In genomic region chr3:13429631-13430291, GRCh38 we compare ENCODE assay signal across 16 cellular contexts. TPM values are rescaled to one million over a fixed set of nuclear protein-coding genes. Genes with fewer than 3 reads are reported as not detected.
DNase-seq lines count a peak whose midpoint lies in the region; ATAC-seq and TF ChIP-seq lines count a peak whose summit lies in the region.
"Had no signal": no experiment of that assay in that cellular context is flagged by ENCODE, and none has a peak within 500 bp of the region (broad histone marks: within the 10 kb centered on the region; RNA-seq: fewer than 3 reads in every experiment).

No MANE protein-coding gene starts in this region.

- H3K4me3 Mint-ChIP-seq in activated T-cell treated with anti-CD3 and anti-CD28 coated beads, Interleukin-2, amount 50 U/mL, for 24 hours: no peak overlapping the region
- H3K4me3 Mint-ChIP-seq in CD4-positive, alpha-beta T cell: no peak overlapping the region
- H3K4me3 Mint-ChIP-seq in T-cell: no peak overlapping the region
- peak overlapping the region in 1 of 10 donors; percentile 25 for H3K4me3 Mint-ChIP-seq in naive thymus-derived CD8-positive, alpha-beta T cell

- peak overlapping the region; percentile 35 for H3K27ac Mint-ChIP-seq in activated T-cell treated with anti-CD3 and anti-CD28 coated beads, Interleukin-2, amount 50 U/mL, for 24 hours
- H3K27ac Mint-ChIP-seq in CD4-positive, alpha-beta T cell: peak overlapping the region; percentile 86
- peak overlapping the region; percentile 87 to 88 for H3K27ac Mint-ChIP-seq in T-cell
- H3K27ac Mint-ChIP-seq in naive thymus-derived CD8-positive, alpha-beta T cell: peak overlapping the region in 6 of 10 donors; percentile 83 to 94 (median 90)

- no peak for TF ChIP-seq CTCF in CD4-positive, alpha-beta T cell (IDR thresholded peaks at IDR 0.05)

- no peak overlapping the region for H3K27ac ChIP-seq in CD4-positive, alpha-beta T cell (ENCODE audit: low read depth, low read length)
- H3K27ac ChIP-seq: SJCRH30 had no signal

- no peaks in the 10 kb centered on the region for H3K27me3 ChIP-seq in CD4-positive, alpha-beta T cell (ENCODE audit: control insufficient read depth, insufficient read depth, low read length)
- H3K27me3 ChIP-seq: SJCRH30 had no signal

- intact Hi-C loops in CD4-positive, alpha-beta T cell (cut with DNase I, micrococcal nuclease): loop anchor here in 1 of 2 experiments (2.0 to 10.0 kb wide), 2 partner anchors 15 to 745 kb away; partner anchors contain the start of genes LSM3 and XPC

- H3K9me3 Mint-ChIP-seq in activated T-cell treated with anti-CD3 and anti-CD28 coated beads, Interleukin-2, amount 50 U/mL, for 24 hours: no peaks in the 10 kb centered on the region
- H3K9me3 Mint-ChIP-seq in CD4-positive, alpha-beta T cell: no peaks in the 10 kb centered on the region
- H3K9me3 Mint-ChIP-seq in T-cell: no peaks in the 10 kb centered on the region
- no peaks in the 10 kb centered on the region for H3K9me3 Mint-ChIP-seq in naive thymus-derived CD8-positive, alpha-beta T cell

- POLR2A ChIA-PET in CD4-positive, alpha-beta T cell (lab: Charles Lee): interaction anchor here (2.1 to 4.6 kb wide), 2 partner anchors 12 to 81 kb away, joined by 15 to 62 read pairs; partner anchors contain the start of gene NUP210
- POLR2A ChIA-PET in T-cell (lab: Charles Lee): interaction anchor here (0.7 kb wide), 2 partner anchors 24 to 411 kb away, joined by 3 to 5 read pairs; no protein-coding TSS in a partner anchor
- POLR2A ChIA-PET in naive thymus-derived CD8-positive, alpha-beta T cell (lab: Charles Lee): interaction anchor here (2.3 to 4.1 kb wide), 3 partner anchors 10 to 22 kb away, joined by 15 to 41 read pairs (median 27); partner anchors contain the start of gene NUP210

- H3K27me3 Mint-ChIP-seq in activated T-cell treated with anti-CD3 and anti-CD28 coated beads, Interleukin-2, amount 50 U/mL, for 24 hours: no peaks in the 10 kb centered on the region
- H3K27me3 Mint-ChIP-seq in CD4-positive, alpha-beta T cell: no peaks in the 10 kb centered on the region
- H3K27me3 Mint-ChIP-seq in T-cell: no peaks in the 10 kb centered on the region
- no peaks in the 10 kb centered on the region for H3K27me3 Mint-ChIP-seq in naive thymus-derived CD8-positive, alpha-beta T cell

- no peaks in the 10 kb centered on the region for H3K9me3 ChIP-seq in CD4-positive, alpha-beta T cell (ENCODE audit: control insufficient read depth, low read length)
- H3K9me3 ChIP-seq: Caco-2, SJCRH30 had no signal

- no peak for ATAC-seq in CD4-positive, alpha-beta T cell (ENCODE audit: poor library complexity)
- ATAC-seq in T-cell (replicated peaks in 1 of 4): no peak
- ATAC-seq in naive thymus-derived CD8-positive, alpha-beta T cell: no peak
- ATAC-seq: HepG2 had no signal

- H3K36me3 Mint-ChIP-seq in activated T-cell treated with anti-CD3 and anti-CD28 coated beads, Interleukin-2, amount 50 U/mL, for 24 hours (ENCODE audit: low read depth): no peaks in the 10 kb centered on the region
- H3K36me3 Mint-ChIP-seq in CD4-positive, alpha-beta T cell (ENCODE audit: low read depth): no peaks in the 10 kb centered on the region
- H3K36me3 Mint-ChIP-seq in T-cell: no peaks in the 10 kb centered on the region
- H3K36me3 Mint-ChIP-seq in naive thymus-derived CD8-positive, alpha-beta T cell: no peaks in the 10 kb centered on the region

- peaks cover 34% of the 10 kb centered on the region for H3K4me1 Mint-ChIP-seq in activated T-cell treated with anti-CD3 and anti-CD28 coated beads, Interleukin-2, amount 50 U/mL, for 24 hours (ENCODE audit: low read depth)
- H3K4me1 Mint-ChIP-seq in CD4-positive, alpha-beta T cell (ENCODE audit: low read depth): peaks cover 30% of the 10 kb centered on the region
- peaks cover 34 to 41% (median 35%) of the 10 kb centered on the region in 3 donors for H3K4me1 Mint-ChIP-seq in T-cell
- H3K4me1 Mint-ChIP-seq in naive thymus-derived CD8-positive, alpha-beta T cell: peaks cover 9 to 39% (median 27%) of the 10 kb centered on the region in 4 donors

- CTCF ChIA-PET in CD4-positive, alpha-beta T cell (lab: Charles Lee): interaction anchor here (2.2 kb wide), 1 partner anchor 22 kb away, joined by 11 read pairs; no protein-coding TSS in a partner anchor
- CTCF ChIA-PET in T-cell (lab: Charles Lee): interaction anchor here (0.6 to 2.6 kb wide), 4 partner anchors 11 to 22 kb away, joined by 3 to 8 read pairs (median 4); no protein-coding TSS in a partner anchor

- DNase-seq in activated T-cell treated with anti-CD3 and anti-CD28 coated beads, Interleukin-2, amount 50 U/mL, for 24 hours: no peak
- no peak for DNase-seq in activated T-cell treated with anti-CD3 and anti-CD28 coated beads, Interleukin-2, amount 50 U/mL, for 48 hours
- DNase-seq in CD4-positive, alpha-beta T cell: no peak
- DNase-seq in T-cell (no peak), dedifferentiated amniotic fluid mesenchymal stem cell (ENCODE audit: extremely low spot score) (no peak), NCI-H1092 treated with DMSO at 0.1 percent for 48 hours (lab: John Stamatoyannopoulos, UW) (no peak)
- no peak for DNase-seq in naive thymus-derived CD8-positive, alpha-beta T cell
- DNase-seq: C1 segment of cervical spinal cord, Caco-2, H7, KG1, NCI-H1417, NCI-H187, NCI-H526, SJCRH30 had no signal

RNA-seq across cellular contexts. Expression of gene NUP210, which starts 9.6 kb away (rescaled TPM):
- total RNA-seq in CD4-positive, alpha-beta T cell: 10 to 100 TPM; 82.0 to 83.5 TPM
- 100 to 1,000 TPM; 117 to 148 (median 125) TPM for total RNA-seq in T-cell
- 100 to 1,000 TPM; 141 to 150 TPM for total RNA-seq in naive thymus-derived CD8-positive, alpha-beta T cell
- polyA plus RNA-seq in naive thymus-derived CD8-positive, alpha-beta T cell: 10 to 100 TPM; 37.3 to 82.7 (median 54.8) TPM

RNA-seq across cellular contexts. Expression of gene HDAC11, which starts 50.3 kb away (rescaled TPM):
- total RNA-seq in CD4-positive, alpha-beta T cell: 1 to 10 TPM; 4.5 to 4.6 TPM
- 10 to 100 TPM in 1 of 5 donors, 1 to 10 TPM in 4; 5.9 to 10.4 (median 7.9) TPM for total RNA-seq in T-cell
- total RNA-seq in naive thymus-derived CD8-positive, alpha-beta T cell: 1 to 10 TPM; 6.6 to 7.6 TPM
- 1 to 10 TPM; 3.1 to 5.8 (median 3.7) TPM for polyA plus RNA-seq in naive thymus-derived CD8-positive, alpha-beta T cell

Comparison
In these comparisons a context has a peak if more than half of its experiments do, and no peak if none do; other contexts are left out.
1. H3K27ac Mint-ChIP-seq: peak in every context shown above with its lines; median percentile 90 in naive thymus-derived CD8-positive, alpha-beta T cell; 88 in T-cell; 86 in CD4-positive, alpha-beta T cell; 35 in activated T-cell treated with anti-CD3 and anti-CD28 coated beads, Interleukin-2, amount 50 U/mL, for 24 hours.